ENCODE assay signal across 8 cellular contexts in genomic region chr4:174521800-174522182, GRCh38. TPM values are rescaled to one million over a fixed set of nuclear protein-coding genes. Genes with fewer than 3 reads are reported as not detected.
A peak's percentile ranks its signal among the peaks of the same experiment; 100 is the strongest.
DNase-seq lines count a peak whose midpoint lies in the region; ATAC-seq, FAIRE-seq and TF ChIP-seq lines count a peak whose summit lies in the region.

No MANE protein-coding gene starts in this region.

- no peak overlapping the region for H3K4ac ChIP-seq in H1 (replicated peaks; ENCODE audit: insufficient read length, low read depth, low read length)

- H3K79me1 ChIP-seq in H1 (ENCODE audit: low read depth, low read length) = no peaks in the 10 kb centered on the region

- H2BK15ac ChIP-seq in H1 (ENCODE audit: low read length) = no peak overlapping the region

- no peak overlapping the region for H2BK20ac ChIP-seq in H1 (ENCODE audit: low read length)

- FAIRE-seq in H1 (lab: Jason Lieb, UNC) = no peak

- H3K4me1 ChIP-seq in ACC112 (ENCODE audit: control insufficient read depth, insufficient read depth, low read length, unreplicated experiment) = no peaks in the 10 kb centered on the region
- peaks cover 0 to 6% (median 5%) of the 10 kb centered on the region in 4 experiments; a peak in 5 of 7 replicates for H3K4me1 ChIP-seq in H1 (replicated peaks in 1 of 4; ENCODE audit: control insufficient read depth in 3 of 4, insufficient read depth in 4 of 4, low read length in 3 of 4)

- H4K20me1 ChIP-seq in H1 (replicated peaks in 1 of 2; ENCODE audit: control insufficient read depth in 1 of 2, insufficient read depth in 2 of 2, low read length in 2 of 2) = no peaks in the 10 kb centered on the region

- TF ChIP-seq RAD21 in H1 (IDR thresholded peaks at IDR 0.05 in 1 of 2, conservative IDR thresholded peaks at IDR 0.05 in 1 of 2; ENCODE audit: low read depth in 2 of 2, low read length in 2 of 2) = no peak

- peak; percentile 33 for ATAC-seq in GM18868 (IDR thresholded peaks at IDR 0.05; ENCODE audit: unreplicated experiment)
- peak; percentile 27 for ATAC-seq in HG03103 (IDR thresholded peaks at IDR 0.05; ENCODE audit: low read depth, unreplicated experiment)
- ATAC-seq in SK-N-SH treated with all-trans-retinoic acid at 6 μM for 48 hours = peak; percentile 41

- H3K79me2 ChIP-seq in ACC112 (ENCODE audit: control insufficient read depth, insufficient read depth, low read length, unreplicated experiment) (no peaks in the 10 kb centered on the region), H1 (ENCODE audit: control insufficient read depth in 1 of 2, insufficient read depth in 2 of 2, low read length in 2 of 2) (no peaks in the 10 kb centered on the region)

- H2BK5ac ChIP-seq in H1 (ENCODE audit: low read depth, low read length) = no peak overlapping the region

- H3K9me3 ChIP-seq in H1 (ENCODE audit: insufficient read depth in 2 of 2, low read depth in 1 of 2, low read length in 1 of 2) = no peaks in the 10 kb centered on the region

- TF ChIP-seq EP300 in H1 (IDR thresholded peaks at IDR 0.05; ENCODE audit: borderline replicate concordance in 1 of 2, low read depth in 2 of 2, low read length in 2 of 2) = no peak

- DNase-seq in H1 (ENCODE audit: low read depth in 1 of 2, low spot score in 2 of 2) (peak in 1 of 2 experiments; percentile 53), myocyte (ENCODE audit: low read depth) (peak; percentile 2), AML-193 (lab: John Stamatoyannopoulos, UW) (no peak), NCI-H2196 treated with DMSO at 0.1 percent for 48 hours (lab: John Stamatoyannopoulos, UW; ENCODE audit: unreplicated experiment) (no peak)

- peaks cover 8% of the 10 kb centered on the region for H3K27me3 ChIP-seq in ACC112 (ENCODE audit: insufficient read depth, low read length)
- peaks cover 0 to 26% (median 15%) of the 10 kb centered on the region in 4 experiments; a peak in 5 of 7 replicates for H3K27me3 ChIP-seq in H1 (replicated peaks in 1 of 4; ENCODE audit: control insufficient read depth in 3 of 4, extremely low read depth in 1 of 4, insufficient read depth in 3 of 4, low read length in 3 of 4)

- CTCF ChIA-PET in H1 (lab: Charles Lee; ENCODE audit: partially characterized antibody) = interaction anchor here (0.6 to 1.6 kb wide), 7 partner anchors 111 to 242 kb away, joined by 3 to 5 read pairs (median 3); no protein-coding TSS in a partner anchor

- POLR2A ChIA-PET in H1 (lab: Charles Lee; ENCODE audit: partially characterized antibody) = interaction anchor here (1.0 kb wide), 1 partner anchor 15 kb away, joined by 3 read pairs; no protein-coding TSS in a partner anchor

- H2BK12ac ChIP-seq in H1 (ENCODE audit: low read depth, low read length) = no peak overlapping the region

- no peak overlapping the region for H4K5ac ChIP-seq in H1 (ENCODE audit: insufficient read length, low read depth, low read length)

- H4K8ac ChIP-seq in H1 (ENCODE audit: extremely low read depth, insufficient read depth, low read length) = no peak overlapping the region

- H3K18ac ChIP-seq in H1 (ENCODE audit: extremely low read depth, low read length) = 0 out of 2 replicates have a peak overlapping the region, but pooled peaks have one; percentile 56

- no peak overlapping the region for H3K23ac ChIP-seq in H1 (ENCODE audit: insufficient read length)

- no peak overlapping the region for H3K56ac ChIP-seq in H1 (replicated peaks; ENCODE audit: insufficient read length, low read depth, low read length)

- H3K36me3 ChIP-seq in ACC112 (ENCODE audit: insufficient read depth, low read length) (no peaks in the 10 kb centered on the region), H1 (ENCODE audit: control insufficient read depth in 2 of 4, insufficient read depth in 4 of 4, low read length in 3 of 4) (no peaks in the 10 kb centered on the region)

- H3K23me2 ChIP-seq in H1 (ENCODE audit: low read depth, low read length) = peaks cover 14% of the 10 kb centered on the region; the same call in 1 of the 2 replicates

- no peak overlapping the region for H3K27ac ChIP-seq in ACC112 (ENCODE audit: low read depth, low read length)
- no peak overlapping the region for H3K27ac ChIP-seq in H1 (ENCODE audit: low read depth, low read length)

- TF ChIP-seq CTCF in H1 (IDR thresholded peaks at IDR 0.05; ENCODE audit: control extremely low read depth in 1 of 3, insufficient read depth in 1 of 3, low read depth in 1 of 3, low read length in 3 of 3) = no peak

- peak overlapping the region; percentile 89 for H2AFZ ChIP-seq in ACC112 (ENCODE audit: low read length, unreplicated experiment)
- H2AFZ ChIP-seq in H1 (ENCODE audit: low read length) = peak overlapping the region; percentile 90

- H3K4me2 ChIP-seq in H1 (ENCODE audit: insufficient read depth in 1 of 2, low read depth in 2 of 2, low read length in 2 of 2) = peak overlapping the region; percentile 84 to 89

- TF ChIP-seq POLR2A in H1 (IDR thresholded peaks at IDR 0.05; ENCODE audit: control extremely low read depth in 1 of 2, low read depth in 2 of 2, low read length in 2 of 2) = no peak

- WGBS in H1 (ENCODE audit: extremely low coverage in 1 of 2, insufficient coverage in 1 of 2, insufficient read length in 1 of 2, insufficient replicate concordance in 2 of 2, low coverage in 1 of 2, low lambda C conversion rate in 2 of 2, missing lambda C conversion rate in 1 of 2), 2 experiments = 14% methylated on average over 12 of the region's 12 CpGs; no CpG with 5 or more reads in 1 of the 2 experiments

- H3K4me3 ChIP-seq in ACC112 (ENCODE audit: low read depth, low read length) (peak overlapping the region; percentile 80), H1 (ENCODE audit: extremely low read depth in 1 of 4, insufficient read depth in 2 of 4, low read depth in 3 of 4, low read length in 4 of 4) (peak overlapping the region; percentile 47 to 76 (median 69))

- H4K91ac ChIP-seq in H1 (replicated peaks; ENCODE audit: insufficient read length, low read length) = no peak overlapping the region

- H3K14ac ChIP-seq in H1 (ENCODE audit: insufficient read length) = no peak overlapping the region

- no peak overlapping the region for H3K9ac ChIP-seq in H1 (replicated peaks in 1 of 4; ENCODE audit: extremely low read depth in 1 of 4, low read depth in 3 of 4, low read length in 3 of 4)

- H2AK5ac ChIP-seq in H1 (ENCODE audit: low read depth, low read length) = no peak overlapping the region

- no peak overlapping the region for H2BK120ac ChIP-seq in H1 (replicated peaks; ENCODE audit: low read depth, low read length)

TF ChIP-seq in SK-N-SH treated with all-trans-retinoic acid at 6 μM for 48 hours, 23 proteins besides CTCF, POLR2A, EP300 and RAD21 (continues in another document):
- no peak for TF ChIP-seq SNAI2 (CRISPR knock-in tag; IDR thresholded peaks at IDR 0.05)
- no peak for TF ChIP-seq GLIS3 (CRISPR knock-in tag; IDR thresholded peaks at IDR 0.05)
- no peak for TF ChIP-seq TCF4 (CRISPR knock-in tag; IDR thresholded peaks at IDR 0.05; ENCODE audit: borderline replicate concordance)
- no peak for TF ChIP-seq POU6F1 (CRISPR knock-in tag; IDR thresholded peaks at IDR 0.05; ENCODE audit: borderline replicate concordance, low read depth)
- TF ChIP-seq BACH2 (CRISPR knock-in tag; IDR thresholded peaks at IDR 0.05; ENCODE audit: borderline replicate concordance) = no peak
- no peak for TF ChIP-seq ESRRG (CRISPR knock-in tag; IDR thresholded peaks at IDR 0.05)
- TF ChIP-seq RARB (CRISPR knock-in tag; IDR thresholded peaks at IDR 0.05) = no peak

TF ChIP-seq in H1, 55 proteins besides CTCF, POLR2A, EP300 and RAD21:
- no peak for TF ChIP-seq SRF (IDR thresholded peaks at IDR 0.05; ENCODE audit: low read depth, low read length)
- no peak for TF ChIP-seq BACH1 (IDR thresholded peaks at IDR 0.05; ENCODE audit: low read length)
- TF ChIP-seq RBBP5 (IDR thresholded peaks at IDR 0.05; ENCODE audit: borderline replicate concordance, low read depth, low read length) = no peak
- no peak for TF ChIP-seq RNF2 (IDR thresholded peaks at IDR 0.05; ENCODE audit: borderline replicate concordance, low read depth, low read length, missing control alignments, poor library complexity, severe bottlenecking)
- TF ChIP-seq JUND (IDR thresholded peaks at IDR 0.05; ENCODE audit: low read length) = no peak
- TF ChIP-seq SP2 (IDR thresholded peaks at IDR 0.05; ENCODE audit: low read length) = no peak
- no peak for TF ChIP-seq SIN3A (conservative IDR thresholded peaks at IDR 0.05 in 1 of 2, IDR thresholded peaks at IDR 0.05 in 1 of 2; ENCODE audit: low read depth in 1 of 2, low read length in 2 of 2)
- TF ChIP-seq KDM1A (IDR thresholded peaks at IDR 0.05; ENCODE audit: borderline replicate concordance, low read length) = no peak
- no peak for TF ChIP-seq RFX5 (IDR thresholded peaks at IDR 0.05; ENCODE audit: borderline replicate concordance, low read depth, low read length)
- TF ChIP-seq KDM4A (IDR thresholded peaks at IDR 0.05; ENCODE audit: low read depth, low read length, severe bottlenecking) = no peak
- no peak for TF ChIP-seq CBX8 (IDR thresholded peaks at IDR 0.05; ENCODE audit: borderline replicate concordance, low read depth, low read length)
- no peak for TF ChIP-seq ATF2 (IDR thresholded peaks at IDR 0.05; ENCODE audit: low read length)
TF ChIP-seq in H1: peak in this region for 0.

RNA-seq across cellular contexts. Expression of gene HPGD, which starts 0.5 kb away (rescaled TPM):
- 0.59 and 1.3 TPM in 2 replicates for total RNA-seq in H1 (2021; fragmentation: NEBNext Ultra II Directional; extraction: Animal tissue kit (Norgen Biotek cat#: 25700))
- polyA plus RNA-seq in H1 (2011; rRNA removed) = 0.49 and 1.1 TPM in 2 replicates
- 0.69 TPM for polyA plus RNA-seq in H1 (2011; cell fraction: cytosol; rRNA removed)
- 0.58 TPM for polyA plus RNA-seq in H1 (2011; cell fraction: nucleus; rRNA removed)
- 0.86 to 2.4 TPM (median 1.5 TPM) in 4 replicates for polyA plus RNA-seq in H1 (2012, experiment 1 of 2)
- 0.28 TPM for polyA plus RNA-seq in H1 (2012, experiment 2 of 2)
- 0.79 TPM for polyA plus RNA-seq in H1 (2013, experiment 1 of 2)
- 0.66 TPM for polyA plus RNA-seq in H1 (2013, experiment 2 of 2)
- polyA minus RNA-seq in H1 (2011; rRNA and poly(A)+ RNA removed) = 0.13 and 0.61 TPM in 2 replicates
- 1.8 TPM for polyA minus RNA-seq in H1 (2011; cell fraction: cytosol; rRNA and poly(A)+ RNA removed)
- 0.30 TPM for polyA minus RNA-seq in H1 (2011; cell fraction: nucleus; rRNA and poly(A)+ RNA removed)
- 0.45 TPM in 1 of 2 replicates, not detected in the other for total RNA-seq in myocyte
- polyA plus RNA-seq in myocyte (2012) = 0.13 TPM
